In genomic region chrX:135931644-135932487, GRCh38 we compare ENCODE assay signal across 9 cellular contexts. TPM values are rescaled to one million over a fixed set of nuclear protein-coding genes. Genes with fewer than 3 reads are reported as not detected.
DNase-seq lines count a peak whose midpoint lies in the region; ATAC-seq lines count a peak whose summit lies in the region.
"Had no signal": no experiment of that assay in that cellular context is flagged by ENCODE, and none has a peak within 500 bp of the region (broad histone marks: within the 10 kb centered on the region; RNA-seq: fewer than 3 reads in every experiment).

No MANE protein-coding gene starts in this region.

- no peak overlapping the region for H3K4me3 Mint-ChIP-seq in activated naive CD8-positive, alpha-beta T cell treated with anti-CD3 and anti-CD28 coated beads, Interleukin-2, amount 10 ng/mL, durations not matched to agents 7 days and 5 days

- H3K4me1 Mint-ChIP-seq in activated naive CD8-positive, alpha-beta T cell treated with anti-CD3 and anti-CD28 coated beads, Interleukin-2, amount 10 ng/mL, durations not matched to agents 7 days and 5 days, result no peaks in the 10 kb centered on the region

- no peaks in the 10 kb centered on the region for H3K9me3 Mint-ChIP-seq in activated naive CD8-positive, alpha-beta T cell treated with anti-CD3 and anti-CD28 coated beads, Interleukin-2, amount 10 ng/mL, durations not matched to agents 7 days and 5 days

- no peaks in the 10 kb centered on the region for H3K36me3 Mint-ChIP-seq in activated naive CD8-positive, alpha-beta T cell treated with anti-CD3 and anti-CD28 coated beads, Interleukin-2, amount 10 ng/mL, durations not matched to agents 7 days and 5 days

- H3K27me3 Mint-ChIP-seq in activated naive CD8-positive, alpha-beta T cell treated with anti-CD3 and anti-CD28 coated beads, Interleukin-2, amount 10 ng/mL, durations not matched to agents 7 days and 5 days, result no peaks in the 10 kb centered on the region

- H3K27ac Mint-ChIP-seq in activated naive CD8-positive, alpha-beta T cell treated with anti-CD3 and anti-CD28 coated beads, Interleukin-2, amount 10 ng/mL, durations not matched to agents 7 days and 5 days, result no peak overlapping the region

- DNase-seq in DMS 273 (lab: John Stamatoyannopoulos, UW; ENCODE audit: unreplicated experiment), result peak; percentile 76
- DNase-seq in DMS 273 treated with DMSO at 0.1 percent for 48 hours (lab: John Stamatoyannopoulos, UW), result no peak
- DNase-seq in SHP77 (lab: John Stamatoyannopoulos, UW), result peak; percentile 3 to 24
- peak; percentile 32 for DNase-seq in activated naive CD8-positive, alpha-beta T cell treated with anti-CD3 and anti-CD28 coated beads, Interleukin-2, amount 10 ng/mL, durations not matched to agents 7 days and 5 days
- peak; percentile 2 for DNase-seq in iPS DF 19.7 (ENCODE audit: low read depth, low spot score)
- DNase-seq in stimulated activated CD4-positive, alpha-beta T cell treated with anti-CD3 and anti-CD28 coated beads, Interleukin-1b, Interleukin-23, amount 100 ng/mL, for 4 hours (ENCODE audit: low read depth in 2 of 2), result peak; percentile 13 to 25

- ATAC-seq in HG03378 (IDR thresholded peaks at IDR 0.05; ENCODE audit: unreplicated experiment) (peak; percentile 67), GM21737 (IDR thresholded peaks at IDR 0.05; ENCODE audit: unreplicated experiment) (no peak)
- ATAC-seq in activated naive CD8-positive, alpha-beta T cell treated with anti-CD3 and anti-CD28 coated beads, Interleukin-2, amount 10 ng/mL, durations not matched to agents 7 days and 5 days (ENCODE audit: low read depth), result no peak

- POLR2A ChIA-PET in activated naive CD8-positive, alpha-beta T cell treated with anti-CD3 and anti-CD28 coated beads, Interleukin-2, amount 10 ng/mL, durations not matched to agents 7 days and 5 days (lab: Charles Lee), result no interaction called here

RNA-seq across cellular contexts. Expression of gene SAGE1, which starts 38.4 kb away (rescaled TPM):
- not detected for total RNA-seq in activated naive CD8-positive, alpha-beta T cell treated with anti-CD3 and anti-CD28 coated beads, Interleukin-2, amount 10 ng/mL, durations not matched to agents 7 days and 5 days
- total RNA-seq: aorta had no signal

RNA-seq across cellular contexts. Expression of gene CT45A10, which starts 38.6 kb away (rescaled TPM):
- total RNA-seq in activated naive CD8-positive, alpha-beta T cell treated with anti-CD3 and anti-CD28 coated beads, Interleukin-2, amount 10 ng/mL, durations not matched to agents 7 days and 5 days, result not detected
- total RNA-seq: aorta had no signal

RNA-seq across cellular contexts. Expression of gene MMGT1, which starts 41.9 kb away (rescaled TPM):
- 10 to 100 TPM; 17.5 to 18.7 TPM for total RNA-seq in activated naive CD8-positive, alpha-beta T cell treated with anti-CD3 and anti-CD28 coated beads, Interleukin-2, amount 10 ng/mL, durations not matched to agents 7 days and 5 days

RNA-seq across cellular contexts. Expression of gene SLC9A6, which starts 53.4 kb away (rescaled TPM):
- total RNA-seq in activated naive CD8-positive, alpha-beta T cell treated with anti-CD3 and anti-CD28 coated beads, Interleukin-2, amount 10 ng/mL, durations not matched to agents 7 days and 5 days, result 10 to 100 TPM; 14.6 to 17.3 TPM
